29 cellular contexts compared by ENCODE assay signal in genomic region chr9:135552021-135552697, GRCh38. TPM values are rescaled to one million over a fixed set of nuclear protein-coding genes. Genes with fewer than 3 reads are reported as not detected.
"Had no signal": no experiment of that assay in that cellular context is flagged by ENCODE, and none has a peak within 500 bp of the region (broad histone marks: within the 10 kb centered on the region; RNA-seq: fewer than 3 reads in every experiment).

No MANE protein-coding gene starts in this region.

- DNase-seq: activated CD4-positive, alpha-beta T cell treated with anti-CD3 and anti-CD28 coated beads, Interleukin-2, amount 10 ng/mL, durations not matched to agents 24 days and 14 days; activated CD4-positive, alpha-beta T cell treated with anti-CD3 and anti-CD28 coated beads, Interleukin-2, amount 50 U/mL, for 4 hours; activated CD8-positive, alpha-beta T cell treated with anti-CD3 and anti-CD28 coated beads for 36 hours; activated gamma-delta T cell; activated naive CD4-positive, alpha-beta T cell treated with Interleukin-2 at 50 U/mL for 16 hours; activated naive CD8-positive, alpha-beta T cell treated with anti-CD3 and anti-CD28 coated beads, Interleukin-2, amount 10 ng/mL, durations not matched to agents 7 days and 5 days; activated T-cell treated with anti-CD3 and anti-CD28 coated beads, Interleukin-2, amount 50 U/mL, for 1 hour; activated T-cell treated with anti-CD3 and anti-CD28 coated beads, Interleukin-2, amount 50 U/mL, for 72 hours; amygdala; NCI-H1048; NCI-H1105 treated with DMSO at 0.1 percent for 48 hours; NCI-H1436; NCI-H1694; NCI-H1930; NCI-H2081 treated with DMSO at 0.1 percent for 48 hours; NCI-H226; NCI-H446 treated with DMSO at 0.1 percent for 48 hours; NCI-H524 treated with DMSO at 0.1 percent for 48 hours; SHP77; SJCRH30 had no signal

- H3K36me3 ChIP-seq: ascending aorta, cardiac muscle cell, SJCRH30 had no signal

- H3K27me3 ChIP-seq: ascending aorta, cardiac muscle cell had no signal

- H3K4me1 ChIP-seq: ascending aorta, SJCRH30 had no signal

- H3K4me3 ChIP-seq: ascending aorta, cardiac muscle cell, K562, SJCRH30, SK-N-MC had no signal

- H3K9me3 ChIP-seq: ascending aorta, SJCRH30 had no signal

- H3K27ac ChIP-seq: ascending aorta, cardiac muscle cell, SJCRH30, SK-N-MC had no signal

RNA-seq across cellular contexts. Expression of gene OBP2A, which starts 6.2 kb away (rescaled TPM):
- total RNA-seq: activated CD4-positive, alpha-beta T cell treated with anti-CD3 and anti-CD28 coated beads, Interleukin-2, amount 10 ng/mL, durations not matched to agents 24 days and 14 days; activated CD8-positive, alpha-beta memory T cell treated with anti-CD3 and anti-CD28 coated beads for 36 hours; activated CD8-positive, alpha-beta T cell treated with anti-CD3 and anti-CD28 coated beads for 36 hours; activated naive CD8-positive, alpha-beta T cell treated with anti-CD3 and anti-CD28 coated beads, Interleukin-2, amount 10 ng/mL, durations not matched to agents 7 days and 5 days; activated T-cell treated with anti-CD3 and anti-CD28 coated beads, Interleukin-2, amount 50 U/mL, for 72 hours; activated T-helper 17 cell treated with anti-CD3 and anti-CD28 coated beads, Interleukin-2, amount 50 U/mL, for 72 hours; ascending aorta; cardiac muscle cell; K562; M059J; RPMI7951; SJCRH30 had no signal
- polyA plus RNA-seq: adipose tissue, cardiac muscle cell, K562 had no signal

RNA-seq across cellular contexts. Expression of gene PAEP, which starts 9.4 kb away (rescaled TPM):
- total RNA-seq: activated CD4-positive, alpha-beta T cell treated with anti-CD3 and anti-CD28 coated beads, Interleukin-2, amount 10 ng/mL, durations not matched to agents 24 days and 14 days; activated CD8-positive, alpha-beta memory T cell treated with anti-CD3 and anti-CD28 coated beads for 36 hours; activated CD8-positive, alpha-beta T cell treated with anti-CD3 and anti-CD28 coated beads for 36 hours; activated naive CD8-positive, alpha-beta T cell treated with anti-CD3 and anti-CD28 coated beads, Interleukin-2, amount 10 ng/mL, durations not matched to agents 7 days and 5 days; activated T-cell treated with anti-CD3 and anti-CD28 coated beads, Interleukin-2, amount 50 U/mL, for 72 hours; activated T-helper 17 cell treated with anti-CD3 and anti-CD28 coated beads, Interleukin-2, amount 50 U/mL, for 72 hours; ascending aorta; cardiac muscle cell; M059J; RPMI7951; SJCRH30 had no signal
- polyA plus RNA-seq: adipose tissue, cardiac muscle cell had no signal

RNA-seq across cellular contexts. Expression of gene LCN1, which starts 30.9 kb away (rescaled TPM):
- total RNA-seq: activated CD4-positive, alpha-beta T cell treated with anti-CD3 and anti-CD28 coated beads, Interleukin-2, amount 10 ng/mL, durations not matched to agents 24 days and 14 days; activated CD8-positive, alpha-beta memory T cell treated with anti-CD3 and anti-CD28 coated beads for 36 hours; activated CD8-positive, alpha-beta T cell treated with anti-CD3 and anti-CD28 coated beads for 36 hours; activated naive CD8-positive, alpha-beta T cell treated with anti-CD3 and anti-CD28 coated beads, Interleukin-2, amount 10 ng/mL, durations not matched to agents 7 days and 5 days; activated T-cell treated with anti-CD3 and anti-CD28 coated beads, Interleukin-2, amount 50 U/mL, for 72 hours; activated T-helper 17 cell treated with anti-CD3 and anti-CD28 coated beads, Interleukin-2, amount 50 U/mL, for 72 hours; ascending aorta; cardiac muscle cell; K562; M059J; RPMI7951; SJCRH30 had no signal
- polyA plus RNA-seq: adipose tissue, K562 had no signal
